In genomic region chr16:176514-177379, GRCh38 we compare ENCODE assay signal across 12 cellular contexts. TPM values are rescaled to one million over a fixed set of nuclear protein-coding genes. Genes with fewer than 3 reads are reported as not detected.
DNase-seq lines count a peak whose midpoint lies in the region; ATAC-seq and TF ChIP-seq lines count a peak whose summit lies in the region.
"Not testable (repeated sequence)": the region's sequence is repeated elsewhere in the genome, so short reads cannot be mapped to it uniquely, and the experiment has no call there.
"Had no signal": no experiment of that assay in that cellular context is flagged by ENCODE, and none has a peak within 500 bp of the region (broad histone marks: within the 10 kb centered on the region; RNA-seq: fewer than 3 reads in every experiment).

Gene HBA1, plus strand, starts transcription at chr16:176680. Its CDS starts 37 bp downstream, at chr16:176717.

- not testable (repeated sequence) for H3K9ac ChIP-seq in iPS-15b (ENCODE audit: low read depth, low read length)

- H3K4me3 Mint-ChIP-seq in GM23338, result peak within 1 kb of the TSS; percentile 65
- peak within 1 kb of the TSS; percentile 10 for H3K4me3 Mint-ChIP-seq in activated CD4-positive, alpha-beta T cell treated with anti-CD3 and anti-CD28 coated beads, Interleukin-2, amount 10 ng/mL, durations not matched to agents 24 days and 14 days

- H4K20me1 ChIP-seq in GM23338 (replicated peaks; ENCODE audit: insufficient read depth), result not testable (repeated sequence)

- WGBS in adrenal gland, 4 donors, result 3 to 14% (median 6%) methylated on average over 10 to 35 of the region's 84 CpGs; no CpG with 5 or more reads in 1 of the 4 donors

- not testable (repeated sequence) for H3K79me2 ChIP-seq in GM23338 (replicated peaks; ENCODE audit: insufficient read depth)

- H3F3A ChIP-seq in GM23338 (replicated peaks; ENCODE audit: low read depth), result peaks cover 14% of the 10 kb centered on the region; the same call in 1 of the 2 replicates

- not testable (repeated sequence) for H3K9me2 ChIP-seq in GM23338 (ENCODE audit: insufficient read depth)

- intact Hi-C loops in activated CD4-positive, alpha-beta T cell treated with anti-CD3 and anti-CD28 coated beads, Interleukin-2, amount 10 ng/mL, durations not matched to agents 24 days and 14 days (cut with micrococcal nuclease); adrenal gland (cut with DNase I); sciatic nerve (cut with DNase I): not testable (repeated sequence)

- not testable (repeated sequence) for TF ChIP-seq POLR2A in adrenal gland (IDR thresholded peaks at IDR 0.05)

- H3K27me3 ChIP-seq in GM23338 (ENCODE audit: insufficient read depth) (peaks cover 83% of the 10 kb centered on the region), adrenal gland (peaks cover 53% of the 10 kb centered on the region), iPS-15b (ENCODE audit: control insufficient read depth, insufficient read depth, low read length) (peaks cover 65% of the 10 kb centered on the region)

- H3K9me3 Mint-ChIP-seq in GM23338; activated CD4-positive, alpha-beta T cell treated with anti-CD3 and anti-CD28 coated beads, Interleukin-2, amount 10 ng/mL, durations not matched to agents 24 days and 14 days: not testable (repeated sequence)

- H3K4me1 ChIP-seq in GM23338 (ENCODE audit: insufficient read depth) (peaks cover 13% of the 10 kb centered on the region; the same call in 1 of the 2 replicates), adrenal gland (replicated peaks in 1 of 2) (peaks cover 5 to 17% of the 10 kb centered on the region in 2 donors)
- H3K4me1 ChIP-seq in iPS-15b (ENCODE audit: control insufficient read depth, insufficient read depth, low read length), result not testable (repeated sequence)

- H3K36me3 Mint-ChIP-seq in GM23338 (ENCODE audit: low read depth); activated CD4-positive, alpha-beta T cell treated with anti-CD3 and anti-CD28 coated beads, Interleukin-2, amount 10 ng/mL, durations not matched to agents 24 days and 14 days (ENCODE audit: low read depth): not testable (repeated sequence)

- not testable (repeated sequence) for H3K36me3 ChIP-seq in GM23338 (ENCODE audit: insufficient read depth); adrenal gland (replicated peaks in 1 of 2); iPS-15b (ENCODE audit: control insufficient read depth, insufficient read depth, low read length)

- not testable (repeated sequence) for H3K27ac Mint-ChIP-seq in GM23338; activated CD4-positive, alpha-beta T cell treated with anti-CD3 and anti-CD28 coated beads, Interleukin-2, amount 10 ng/mL, durations not matched to agents 24 days and 14 days

- H3K27ac ChIP-seq in GM23338 (ENCODE audit: low read depth); adrenal gland: not testable (repeated sequence)

- not testable (repeated sequence) for H3K9me3 ChIP-seq in adrenal gland (replicated peaks in 1 of 3); iPS-15b (ENCODE audit: control insufficient read depth, insufficient read depth, low read length)

- peaks cover 16% of the 10 kb centered on the region for H3K4me1 Mint-ChIP-seq in GM23338
- H3K4me1 Mint-ChIP-seq in activated CD4-positive, alpha-beta T cell treated with anti-CD3 and anti-CD28 coated beads, Interleukin-2, amount 10 ng/mL, durations not matched to agents 24 days and 14 days, result peaks cover 11% of the 10 kb centered on the region

- TF ChIP-seq CTCF in GM23338 (conservative IDR thresholded peaks at IDR 0.05; ENCODE audit: low read depth in 2 of 2); adrenal gland (IDR thresholded peaks at IDR 0.05): not testable (repeated sequence)

- H3K4me2 ChIP-seq in GM23338, result peak within 1 kb of the TSS; percentile 67; the same call in 1 of the 2 replicates

- H3K4me3 ChIP-seq in GM23338 (peak within 1 kb of the TSS; percentile 48; the same call in 1 of the 2 replicates), iPS-15b (ENCODE audit: low read depth, low read length) (peak within 1 kb of the TSS; percentile 30)
- H3K4me3 ChIP-seq in adrenal gland, result not testable (repeated sequence)

- ATAC-seq in GM23338 (peak; percentile 33), esophagus mucosa (peak; percentile 42)
- ATAC-seq in sciatic nerve, result not testable (repeated sequence)

- not testable (repeated sequence) for H2AFZ ChIP-seq in GM23338

- DNase-seq in GM23338 (ENCODE audit: low spot score); adrenal gland; mucosa of gallbladder (ENCODE audit: low spot score); sciatic nerve (ENCODE audit: low spot score); ureter (ENCODE audit: low spot score): not testable (repeated sequence)
- DNase-seq in activated CD4-positive, alpha-beta T cell treated with anti-CD3 and anti-CD28 coated beads, Interleukin-2, amount 10 ng/mL, durations not matched to agents 24 days and 14 days, result peak; percentile 72

- peaks cover 73% of the 10 kb centered on the region for H3K27me3 Mint-ChIP-seq in GM23338 (ENCODE audit: insufficient read depth, low read depth, poor library complexity)
- H3K27me3 Mint-ChIP-seq in activated CD4-positive, alpha-beta T cell treated with anti-CD3 and anti-CD28 coated beads, Interleukin-2, amount 10 ng/mL, durations not matched to agents 24 days and 14 days, result peaks cover 48% of the 10 kb centered on the region

RNA-seq across cellular contexts. Expression of gene HBA1, which starts in this region (rescaled TPM):
- total RNA-seq in GM23338 (2014; rRNA removed; shearing (Covaris generic)), result not detected in 2 replicates
- 3.4 and 6.7 TPM in 2 replicates for polyA plus RNA-seq in GM23338 (2016; fragmentation: Nextera tagmentation; extraction: Ambion mirVana)
- total RNA-seq in activated CD4-positive, alpha-beta T cell treated with anti-CD3 and anti-CD28 coated beads, Interleukin-2, amount 10 ng/mL, durations not matched to agents 24 days and 14 days, result not detected in 2 replicates
- total RNA-seq in adrenal gland, result 100 to 1,000 TPM in 1 of 8 donors, 10 to 100 TPM in 4, not detected in 3; 12.7 to 237 (median 20.2) TPM
- 10 to 100 TPM in 2 of 3 donors, not detected in 1; 18.2 to 30.1 TPM for polyA plus RNA-seq in adrenal gland
- total RNA-seq in esophagus mucosa, result 7.9 TPM
- 54.8 TPM for total RNA-seq in mucosa of gallbladder
- total RNA-seq in sciatic nerve, result 11,060 TPM
- total RNA-seq in ureter, result 82.1 TPM
- total RNA-seq: Calu3, H4, PC-3, SK-MEL-5 had no signal

Comparison
In these comparisons a context has a peak if more than half of its experiments do, and no peak if none do; other contexts are left out.
1. Peak in DNase-seq in activated CD4-positive, alpha-beta T cell treated with anti-CD3 and anti-CD28 coated beads, Interleukin-2, amount 10 ng/mL, durations not matched to agents 24 days and 14 days; RNA of the gene not detected or under 1 TPM.